ENCODE assay signal across 8 cellular contexts in genomic region chr5:41681820-41682219, GRCh38.
"Had no signal": no experiment of that assay in that cellular context is flagged by ENCODE, and none has a peak within 500 bp of the region (broad histone marks: within the 10 kb centered on the region; RNA-seq: fewer than 3 reads in every experiment).

No MANE protein-coding gene starts in this region.

- FAIRE-seq: HepG2 had no signal

- H2AFZ ChIP-seq: GM23338 had no signal

- H3K4me2 ChIP-seq: GM23338 had no signal

- DNase-seq: H7, HFFc6, KBM-7 had no signal

- H3K9me3 ChIP-seq: HAP-1 had no signal

- H3K4me3 ChIP-seq: GM23338, HAP-1 had no signal

- H3K36me3 ChIP-seq: HAP-1 had no signal

- ATAC-seq: GM23338, HCT116, HepG2 had no signal

- H3K27ac ChIP-seq: HL-60 had no signal
